ENCODE assay signal across 16 cellular contexts in the genomic region with DNA sequence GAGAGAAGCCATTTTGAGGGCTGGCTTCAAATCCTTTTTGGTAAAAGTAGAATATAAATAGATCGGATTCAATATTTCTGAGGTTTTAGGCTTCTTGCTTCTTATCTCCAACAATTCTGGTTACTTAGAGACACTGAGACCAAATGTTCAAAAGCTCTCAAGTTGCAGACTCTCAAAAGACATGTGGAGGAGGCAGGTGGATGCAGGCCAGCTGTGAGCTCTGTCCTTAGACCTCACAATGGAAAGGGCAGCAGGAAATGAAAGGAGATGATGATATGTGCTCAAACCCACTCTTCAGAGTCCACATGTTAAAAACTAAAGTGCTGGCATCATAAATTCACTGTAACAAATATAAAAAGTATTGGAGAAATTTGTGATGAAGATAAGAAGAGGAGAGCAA.
DNase-seq lines count a peak whose midpoint lies in the region; ATAC-seq and TF ChIP-seq lines count a peak whose summit lies in the region.
"Had no signal": no experiment of that assay in that cellular context is flagged by ENCODE, and none has a peak within 500 bp of the region (broad histone marks: within the 10 kb centered on the region; RNA-seq: fewer than 3 reads in every experiment).

No MANE protein-coding gene starts in this region.

- ATAC-seq in foreskin keratinocyte (no peak), HG03520 (IDR thresholded peaks at IDR 0.05; ENCODE audit: unreplicated experiment) (no peak)
- ATAC-seq: GM23338, HepG2 had no signal

- TF ChIP-seq CTCF in neural crest cell (conservative IDR thresholded peaks at IDR 0.05), result no peak
- TF ChIP-seq CTCF in foreskin keratinocyte (conservative IDR thresholded peaks at IDR 0.05), result no peak
- TF ChIP-seq CTCF in progenitor cell of endocrine pancreas (IDR thresholded peaks at IDR 0.05; ENCODE audit: unreplicated experiment), result no peak

- no peak overlapping the region for H3K4me3 Mint-ChIP-seq in neural crest cell
- no peak overlapping the region for H3K4me3 Mint-ChIP-seq in progenitor cell of endocrine pancreas (ENCODE audit: low read depth)
- H3K4me3 Mint-ChIP-seq: GM23338 had no signal

- DNase-seq in DMS53 (lab: John Stamatoyannopoulos, UW), result peak; percentile 13
- peak; percentile 11 to 23 for DNase-seq in NCI-H187 (lab: John Stamatoyannopoulos, UW)
- DNase-seq in NCI-H69 (lab: John Stamatoyannopoulos, UW), result peak; percentile 6
- DNase-seq in neural crest cell (ENCODE audit: low read depth, low spot score), result no peak
- DNase-seq in foreskin keratinocyte, result no peak
- DNase-seq in progenitor cell of endocrine pancreas (ENCODE audit: low spot score, unreplicated experiment), result no peak
- DNase-seq: AML-193, Caco-2, NCI-H1092, NCI-H2081, SJCRH30, SW 1271 had no signal

- peaks cover 10% of the 10 kb centered on the region for H3K4me1 Mint-ChIP-seq in neural crest cell
- H3K4me1 Mint-ChIP-seq in progenitor cell of endocrine pancreas (ENCODE audit: low read depth), result peaks cover 5% of the 10 kb centered on the region
- H3K4me1 Mint-ChIP-seq: GM23338 had no signal

- H3K27me3 Mint-ChIP-seq in neural crest cell (ENCODE audit: low read depth) (no peaks in the 10 kb centered on the region), progenitor cell of endocrine pancreas (no peaks in the 10 kb centered on the region)

- no peaks in the 10 kb centered on the region for H3K36me3 Mint-ChIP-seq in neural crest cell (ENCODE audit: low read depth)
- H3K36me3 Mint-ChIP-seq in progenitor cell of endocrine pancreas (ENCODE audit: insufficient read depth), result no peaks in the 10 kb centered on the region

- no peaks in the 10 kb centered on the region for H3K4me1 ChIP-seq in foreskin keratinocyte
- H3K4me1 ChIP-seq: Caco-2, SJCRH30 had no signal

- H3K9me3 Mint-ChIP-seq in neural crest cell (peaks cover 9% of the 10 kb centered on the region), progenitor cell of endocrine pancreas (ENCODE audit: low read depth) (peaks cover 8% of the 10 kb centered on the region)
- H3K9me3 Mint-ChIP-seq: GM23338 had no signal

- H3K27me3 ChIP-seq in foreskin keratinocyte, result no peaks in the 10 kb centered on the region
- H3K27me3 ChIP-seq: SJCRH30 had no signal

- H3K27ac ChIP-seq in foreskin keratinocyte, result no peak overlapping the region
- H3K27ac ChIP-seq: KMS-11, SJCRH30 had no signal

- H3K27ac Mint-ChIP-seq in neural crest cell (ENCODE audit: unreplicated experiment) (peak overlapping the region; percentile 31), progenitor cell of endocrine pancreas (no peak overlapping the region)
- H3K27ac Mint-ChIP-seq: GM23338 had no signal

Comparison
In these comparisons a context has a peak if more than half of its experiments do, and no peak if none do; other contexts are left out.
1. DNase-seq: peak in DMS53 (single experiment), NCI-H187 (2 of 2) and NCI-H69 (single experiment); none in neural crest cell (single experiment), foreskin keratinocyte (0 of 2) and progenitor cell of endocrine pancreas (single experiment).